8 cellular contexts compared by ENCODE assay signal in the genomic region with DNA sequence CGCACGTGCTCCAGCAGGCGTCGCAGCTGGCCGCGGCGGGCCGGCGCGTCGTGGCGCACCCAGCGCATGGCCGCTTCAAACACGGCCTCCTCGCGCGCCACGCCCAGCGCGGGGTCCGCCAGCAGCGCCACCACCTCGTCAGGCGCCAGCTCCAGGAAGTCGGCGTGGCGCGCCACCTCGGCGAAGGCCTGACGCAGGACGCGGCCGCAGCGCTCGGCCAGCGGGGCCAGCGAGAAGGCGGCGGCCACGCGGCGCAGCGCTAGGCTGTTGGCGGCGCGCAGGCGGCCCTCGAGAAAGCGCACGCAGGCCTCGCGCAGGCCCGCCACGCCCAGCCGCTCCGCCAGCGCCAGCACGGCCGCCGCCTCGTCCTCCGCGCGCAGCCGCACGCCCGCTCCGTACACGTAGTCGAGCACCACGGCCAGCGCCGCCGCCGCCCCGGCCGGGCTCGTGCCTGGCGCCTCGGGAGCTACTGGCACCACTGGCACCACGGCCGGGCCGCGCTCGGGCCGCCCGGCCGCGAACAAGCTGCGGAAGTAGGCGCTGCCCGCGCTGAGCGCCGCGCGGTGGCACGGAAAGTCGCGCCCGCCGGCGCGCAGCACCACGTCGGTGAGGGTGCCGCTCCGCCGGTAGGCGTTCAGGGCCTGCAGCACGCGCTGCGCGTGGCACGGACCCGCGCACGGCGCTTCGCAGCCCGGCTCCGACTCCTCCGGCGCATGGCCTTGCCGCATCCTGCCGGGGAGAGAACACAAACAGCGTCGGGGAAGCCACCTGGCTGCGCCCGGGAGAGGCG. TPM values are rescaled to one million over a fixed set of nuclear protein-coding genes. Genes with fewer than 3 reads are reported as not detected.
DNase-seq lines count a peak whose midpoint lies in the region; ATAC-seq and TF ChIP-seq lines count a peak whose summit lies in the region.

No MANE protein-coding gene starts in this region.

- H3K4me3 Mint-ChIP-seq in endodermal cell: peak overlapping the region; percentile 36

- H3K27me3 Mint-ChIP-seq in endodermal cell (ENCODE audit: insufficient read depth): peaks cover 60% of the 10 kb centered on the region

- no peak overlapping the region for H3K27ac Mint-ChIP-seq in endodermal cell

- peak; percentile 79 for ATAC-seq in mucosa of descending colon

- peaks cover 13% of the 10 kb centered on the region for H3K4me1 Mint-ChIP-seq in endodermal cell

- peaks cover 11% of the 10 kb centered on the region for H3K9me3 ChIP-seq in endodermal cell (ENCODE audit: control insufficient read depth, low read length)
- H3K9me3 ChIP-seq in mucosa of descending colon: peaks cover 4% of the 10 kb centered on the region

- TF ChIP-seq CTCF in endodermal cell (conservative IDR thresholded peaks at IDR 0.05) (peak; percentile 40), mucosa of descending colon (IDR thresholded peaks at IDR 0.05) (no peak)

- DNase-seq in 8988T: peak; percentile 79
- DNase-seq in GM19238 (ENCODE audit: insufficient read length, low spot score): peak; percentile 61
- DNase-seq in NCI-H2227 (lab: John Stamatoyannopoulos, UW; ENCODE audit: unreplicated experiment): peak; percentile 89
- DNase-seq in activated CD8-positive, alpha-beta memory T cell treated with anti-CD3 and anti-CD28 coated beads for 24 hours: peak; percentile 84
- peak; percentile 87 for DNase-seq in endodermal cell
- DNase-seq in mucosa of descending colon: peak; percentile 71 to 84 (median 84)
- DNase-seq in stimulated activated CD8-positive, alpha-beta memory T cell treated with anti-CD3 and anti-CD28 coated beads, Interleukin-7, amount 100 ng/mL, for 4 hours (ENCODE audit: low read depth in 2 of 2): peak; percentile 12 to 59
- DNase-seq in mesenteric fat pad (ENCODE audit: low spot score): no peak

- H3K9me3 Mint-ChIP-seq in endodermal cell: peaks cover 14% of the 10 kb centered on the region

- H3K4me3 ChIP-seq in endodermal cell (ENCODE audit: low read length): peak overlapping the region; percentile 68
- no peak overlapping the region for H3K4me3 ChIP-seq in mucosa of descending colon

- no peak overlapping the region for H3K9ac ChIP-seq in endodermal cell (ENCODE audit: extremely low read depth, low read length, poor library complexity, severe bottlenecking)

- H3K36me3 ChIP-seq in endodermal cell (ENCODE audit: control insufficient read depth, insufficient read depth, low read length) (no peaks in the 10 kb centered on the region), mucosa of descending colon (ENCODE audit: low read depth) (no peaks in the 10 kb centered on the region)

- H3K4me1 ChIP-seq in endodermal cell (ENCODE audit: control insufficient read depth, insufficient read depth, low read length) (peaks cover 16% of the 10 kb centered on the region), mucosa of descending colon (ENCODE audit: low read depth) (peaks cover 18% of the 10 kb centered on the region)

- 1 to 3% methylated on average over 51 to 133 of the region's 133 CpGs for WGBS in endodermal cell (ENCODE audit: insufficient coverage in 1 of 2, insufficient read length in 1 of 2), 2 experiments

- H3K27me3 ChIP-seq in endodermal cell (ENCODE audit: control insufficient read depth, insufficient read depth, low read length, poor library complexity, severe bottlenecking): peaks cover 54% of the 10 kb centered on the region

- H3K27ac ChIP-seq in endodermal cell (ENCODE audit: low read depth, low read length): no peak overlapping the region

- H3K36me3 Mint-ChIP-seq in endodermal cell (ENCODE audit: low read depth): no peaks in the 10 kb centered on the region

- intact Hi-C loops in mucosa of descending colon (cut with DNase I, micrococcal nuclease): no loop called here

RNA-seq across cellular contexts. Expression of a gene that starts 2.9 kb away (rescaled TPM):
- total RNA-seq in endodermal cell (under 1 TPM in 1 of 2 donors, not detected in 1; 0.48 TPM), mucosa of descending colon (1 to 10 TPM in 1 of 3 donors, under 1 TPM in 2; 0.25 to 1.7 (median 0.49) TPM), mesenteric fat pad (0.61 TPM)
- 17.5 TPM for polyA plus RNA-seq in endodermal cell (2013, experiment 1 of 2)
- 13.2 TPM for polyA plus RNA-seq in endodermal cell (2013, experiment 2 of 2)

RNA-seq across cellular contexts. Expression of a gene that starts 30.8 kb away (rescaled TPM):
- 1,000 to 10,000 TPM; 2,923 to 3,877 TPM for total RNA-seq in endodermal cell
- 3,185 TPM for polyA plus RNA-seq in endodermal cell (2013, experiment 1 of 2)
- 3,073 TPM for polyA plus RNA-seq in endodermal cell (2013, experiment 2 of 2)
- 1,000 to 10,000 TPM; 1,703 to 2,122 (median 2,056) TPM for total RNA-seq in mucosa of descending colon
- total RNA-seq in mesenteric fat pad: 1,433 TPM
